2 cellular contexts compared by ENCODE assay signal in the genomic region with DNA sequence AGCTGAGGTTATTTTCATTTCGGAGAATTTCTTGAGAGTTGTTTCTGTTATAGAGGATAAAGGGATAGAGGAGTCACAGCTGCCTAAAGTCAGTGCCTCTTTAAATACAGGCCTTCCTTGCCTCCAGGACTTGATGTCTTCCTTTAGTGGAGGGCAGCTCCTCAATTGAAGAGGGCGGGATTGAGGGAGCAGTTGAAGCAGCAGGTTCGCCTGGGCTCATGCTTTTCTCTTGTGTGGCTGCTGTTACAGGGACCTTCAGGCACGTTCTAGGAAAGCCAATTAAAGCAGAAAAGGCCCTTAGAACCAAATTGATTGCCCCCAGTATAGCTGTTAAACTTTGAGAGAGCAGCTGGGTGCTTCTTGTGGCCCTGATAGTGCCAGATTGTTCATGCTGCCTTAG.
TF ChIP-seq lines count a peak whose summit lies in the region.

No MANE protein-coding gene starts in this region.

TF ChIP-seq in GM23338, 12 proteins besides CTCF, POLR2A, EP300 and RAD21 (continued from another document):
- TF ChIP-seq, protein P1, sequence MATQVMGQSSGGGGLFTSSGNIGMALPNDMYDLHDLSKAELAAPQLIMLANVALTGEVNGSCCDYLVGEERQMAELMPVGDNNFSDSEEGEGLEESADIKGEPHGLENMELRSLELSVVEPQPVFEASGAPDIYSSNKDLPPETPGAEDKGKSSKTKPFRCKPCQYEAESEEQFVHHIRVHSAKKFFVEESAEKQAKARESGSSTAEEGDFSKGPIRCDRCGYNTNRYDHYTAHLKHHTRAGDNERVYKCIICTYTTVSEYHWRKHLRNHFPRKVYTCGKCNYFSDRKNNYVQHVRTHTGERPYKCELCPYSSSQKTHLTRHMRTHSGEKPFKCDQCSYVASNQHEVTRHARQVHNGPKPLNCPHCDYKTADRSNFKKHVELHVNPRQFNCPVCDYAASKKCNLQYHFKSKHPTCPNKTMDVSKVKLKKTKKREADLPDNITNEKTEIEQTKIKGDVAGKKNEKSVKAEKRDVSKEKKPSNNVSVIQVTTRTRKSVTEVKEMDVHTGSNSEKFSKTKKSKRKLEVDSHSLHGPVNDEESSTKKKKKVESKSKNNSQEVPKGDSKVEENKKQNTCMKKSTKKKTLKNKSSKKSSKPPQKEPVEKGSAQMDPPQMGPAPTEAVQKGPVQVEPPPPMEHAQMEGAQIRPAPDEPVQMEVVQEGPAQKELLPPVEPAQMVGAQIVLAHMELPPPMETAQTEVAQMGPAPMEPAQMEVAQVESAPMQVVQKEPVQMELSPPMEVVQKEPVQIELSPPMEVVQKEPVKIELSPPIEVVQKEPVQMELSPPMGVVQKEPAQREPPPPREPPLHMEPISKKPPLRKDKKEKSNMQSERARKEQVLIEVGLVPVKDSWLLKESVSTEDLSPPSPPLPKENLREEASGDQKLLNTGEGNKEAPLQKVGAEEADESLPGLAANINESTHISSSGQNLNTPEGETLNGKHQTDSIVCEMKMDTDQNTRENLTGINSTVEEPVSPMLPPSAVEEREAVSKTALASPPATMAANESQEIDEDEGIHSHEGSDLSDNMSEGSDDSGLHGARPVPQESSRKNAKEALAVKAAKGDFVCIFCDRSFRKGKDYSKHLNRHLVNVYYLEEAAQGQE (IDR thresholded peaks at IDR 0.05; ENCODE audit: unreplicated experiment) = no peak
- TF ChIP-seq EZH2phosphoT487 (IDR thresholded peaks at IDR 0.05; ENCODE audit: unreplicated experiment) (no peak), ZNF114 (CRISPR knock-in tag; IDR thresholded peaks at IDR 0.05) (no peak), EZH2 (IDR thresholded peaks at IDR 0.05; ENCODE audit: low read depth, unreplicated experiment) (no peak), JUNB (IDR thresholded peaks at IDR 0.05; ENCODE audit: unreplicated experiment) (no peak), CREB1 (CRISPR knock-in tag; IDR thresholded peaks at IDR 0.05; ENCODE audit: low read depth) (no peak), STAT1 (IDR thresholded peaks at IDR 0.05; ENCODE audit: unreplicated experiment) (no peak), POLR2AphosphoS5 (IDR thresholded peaks at IDR 0.05; ENCODE audit: low read depth) (no peak), NANOG (IDR thresholded peaks at IDR 0.05; ENCODE audit: borderline replicate concordance) (no peak)
- TF ChIP-seq, protein P2, sequence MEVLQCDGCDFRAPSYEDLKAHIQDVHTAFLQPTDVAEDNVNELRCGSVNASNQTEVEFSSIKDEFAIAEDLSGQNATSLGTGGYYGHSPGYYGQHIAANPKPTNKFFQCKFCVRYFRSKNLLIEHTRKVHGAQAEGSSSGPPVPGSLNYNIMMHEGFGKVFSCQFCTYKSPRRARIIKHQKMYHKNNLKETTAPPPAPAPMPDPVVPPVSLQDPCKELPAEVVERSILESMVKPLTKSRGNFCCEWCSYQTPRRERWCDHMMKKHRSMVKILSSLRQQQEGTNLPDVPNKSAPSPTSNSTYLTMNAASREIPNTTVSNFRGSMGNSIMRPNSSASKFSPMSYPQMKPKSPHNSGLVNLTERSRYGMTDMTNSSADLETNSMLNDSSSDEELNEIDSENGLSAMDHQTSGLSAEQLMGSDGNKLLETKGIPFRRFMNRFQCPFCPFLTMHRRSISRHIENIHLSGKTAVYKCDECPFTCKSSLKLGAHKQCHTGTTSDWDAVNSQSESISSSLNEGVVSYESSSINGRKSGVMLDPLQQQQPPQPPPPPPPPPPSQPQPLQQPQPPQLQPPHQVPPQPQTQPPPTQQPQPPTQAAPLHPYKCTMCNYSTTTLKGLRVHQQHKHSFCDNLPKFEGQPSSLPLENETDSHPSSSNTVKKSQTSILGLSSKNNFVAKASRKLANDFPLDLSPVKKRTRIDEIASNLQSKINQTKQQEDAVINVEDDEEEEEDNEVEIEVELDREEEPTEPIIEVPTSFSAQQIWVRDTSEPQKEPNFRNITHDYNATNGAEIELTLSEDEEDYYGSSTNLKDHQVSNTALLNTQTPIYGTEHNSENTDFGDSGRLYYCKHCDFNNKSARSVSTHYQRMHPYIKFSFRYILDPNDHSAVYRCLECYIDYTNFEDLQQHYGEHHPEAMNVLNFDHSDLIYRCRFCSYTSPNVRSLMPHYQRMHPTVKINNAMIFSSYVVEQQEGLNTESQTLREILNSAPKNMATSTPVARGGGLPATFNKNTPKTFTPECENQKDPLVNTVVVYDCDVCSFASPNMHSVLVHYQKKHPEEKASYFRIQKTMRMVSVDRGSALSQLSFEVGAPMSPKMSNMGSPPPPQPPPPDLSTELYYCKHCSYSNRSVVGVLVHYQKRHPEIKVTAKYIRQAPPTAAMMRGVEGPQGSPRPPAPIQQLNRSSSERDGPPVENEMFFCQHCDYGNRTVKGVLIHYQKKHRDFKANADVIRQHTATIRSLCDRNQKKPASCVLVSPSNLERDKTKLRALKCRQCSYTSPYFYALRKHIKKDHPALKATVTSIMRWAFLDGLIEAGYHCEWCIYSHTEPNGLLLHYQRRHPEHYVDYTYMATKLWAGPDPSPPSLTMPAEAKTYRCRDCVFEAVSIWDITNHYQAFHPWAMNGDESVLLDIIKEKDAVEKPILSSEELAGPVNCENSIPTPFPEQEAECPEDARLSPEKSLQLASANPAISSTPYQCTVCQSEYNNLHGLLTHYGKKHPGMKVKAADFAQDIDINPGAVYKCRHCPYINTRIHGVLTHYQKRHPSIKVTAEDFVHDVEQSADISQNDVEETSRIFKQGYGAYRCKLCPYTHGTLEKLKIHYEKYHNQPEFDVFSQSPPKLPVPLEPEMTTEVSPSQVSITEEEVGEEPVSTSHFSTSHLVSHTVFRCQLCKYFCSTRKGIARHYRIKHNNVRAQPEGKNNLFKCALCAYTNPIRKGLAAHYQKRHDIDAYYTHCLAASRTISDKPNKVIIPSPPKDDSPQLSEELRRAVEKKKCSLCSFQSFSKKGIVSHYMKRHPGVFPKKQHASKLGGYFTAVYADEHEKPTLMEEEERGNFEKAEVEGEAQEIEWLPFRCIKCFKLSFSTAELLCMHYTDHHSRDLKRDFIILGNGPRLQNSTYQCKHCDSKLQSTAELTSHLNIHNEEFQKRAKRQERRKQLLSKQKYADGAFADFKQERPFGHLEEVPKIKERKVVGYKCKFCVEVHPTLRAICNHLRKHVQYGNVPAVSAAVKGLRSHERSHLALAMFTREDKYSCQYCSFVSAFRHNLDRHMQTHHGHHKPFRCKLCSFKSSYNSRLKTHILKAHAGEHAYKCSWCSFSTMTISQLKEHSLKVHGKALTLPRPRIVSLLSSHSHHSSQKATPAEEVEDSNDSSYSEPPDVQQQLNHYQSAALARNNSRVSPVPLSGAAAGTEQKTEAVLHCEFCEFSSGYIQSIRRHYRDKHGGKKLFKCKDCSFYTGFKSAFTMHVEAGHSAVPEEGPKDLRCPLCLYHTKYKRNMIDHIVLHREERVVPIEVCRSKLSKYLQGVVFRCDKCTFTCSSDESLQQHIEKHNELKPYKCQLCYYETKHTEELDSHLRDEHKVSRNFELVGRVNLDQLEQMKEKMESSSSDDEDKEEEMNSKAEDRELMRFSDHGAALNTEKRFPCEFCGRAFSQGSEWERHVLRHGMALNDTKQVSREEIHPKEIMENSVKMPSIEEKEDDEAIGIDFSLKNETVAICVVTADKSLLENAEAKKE (CRISPR knock-in tag; IDR thresholded peaks at IDR 0.05) = no peak

TF ChIP-seq in WTC11, 78 proteins besides CTCF, POLR2A, EP300 and RAD21 (continued from another document):
- TF ChIP-seq, protein P3, sequence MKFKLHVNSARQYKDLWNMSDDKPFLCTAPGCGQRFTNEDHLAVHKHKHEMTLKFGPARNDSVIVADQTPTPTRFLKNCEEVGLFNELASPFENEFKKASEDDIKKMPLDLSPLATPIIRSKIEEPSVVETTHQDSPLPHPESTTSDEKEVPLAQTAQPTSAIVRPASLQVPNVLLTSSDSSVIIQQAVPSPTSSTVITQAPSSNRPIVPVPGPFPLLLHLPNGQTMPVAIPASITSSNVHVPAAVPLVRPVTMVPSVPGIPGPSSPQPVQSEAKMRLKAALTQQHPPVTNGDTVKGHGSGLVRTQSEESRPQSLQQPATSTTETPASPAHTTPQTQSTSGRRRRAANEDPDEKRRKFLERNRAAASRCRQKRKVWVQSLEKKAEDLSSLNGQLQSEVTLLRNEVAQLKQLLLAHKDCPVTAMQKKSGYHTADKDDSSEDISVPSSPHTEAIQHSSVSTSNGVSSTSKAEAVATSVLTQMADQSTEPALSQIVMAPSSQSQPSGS (CRISPR knock-in tag; IDR thresholded peaks at IDR 0.05; ENCODE audit: borderline replicate concordance, low read depth) = no peak
- TF ChIP-seq IRF2 (CRISPR knock-in tag; IDR thresholded peaks at IDR 0.05; ENCODE audit: borderline replicate concordance, low read depth) = no peak
- TF ChIP-seq OVOL2 (CRISPR knock-in tag; IDR thresholded peaks at IDR 0.05; ENCODE audit: borderline replicate concordance) = no peak
- TF ChIP-seq, protein P4, sequence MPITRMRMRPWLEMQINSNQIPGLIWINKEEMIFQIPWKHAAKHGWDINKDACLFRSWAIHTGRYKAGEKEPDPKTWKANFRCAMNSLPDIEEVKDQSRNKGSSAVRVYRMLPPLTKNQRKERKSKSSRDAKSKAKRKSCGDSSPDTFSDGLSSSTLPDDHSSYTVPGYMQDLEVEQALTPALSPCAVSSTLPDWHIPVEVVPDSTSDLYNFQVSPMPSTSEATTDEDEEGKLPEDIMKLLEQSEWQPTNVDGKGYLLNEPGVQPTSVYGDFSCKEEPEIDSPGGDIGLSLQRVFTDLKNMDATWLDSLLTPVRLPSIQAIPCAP (CRISPR knock-in tag; IDR thresholded peaks at IDR 0.05) = no peak
- TF ChIP-seq, protein P5, sequence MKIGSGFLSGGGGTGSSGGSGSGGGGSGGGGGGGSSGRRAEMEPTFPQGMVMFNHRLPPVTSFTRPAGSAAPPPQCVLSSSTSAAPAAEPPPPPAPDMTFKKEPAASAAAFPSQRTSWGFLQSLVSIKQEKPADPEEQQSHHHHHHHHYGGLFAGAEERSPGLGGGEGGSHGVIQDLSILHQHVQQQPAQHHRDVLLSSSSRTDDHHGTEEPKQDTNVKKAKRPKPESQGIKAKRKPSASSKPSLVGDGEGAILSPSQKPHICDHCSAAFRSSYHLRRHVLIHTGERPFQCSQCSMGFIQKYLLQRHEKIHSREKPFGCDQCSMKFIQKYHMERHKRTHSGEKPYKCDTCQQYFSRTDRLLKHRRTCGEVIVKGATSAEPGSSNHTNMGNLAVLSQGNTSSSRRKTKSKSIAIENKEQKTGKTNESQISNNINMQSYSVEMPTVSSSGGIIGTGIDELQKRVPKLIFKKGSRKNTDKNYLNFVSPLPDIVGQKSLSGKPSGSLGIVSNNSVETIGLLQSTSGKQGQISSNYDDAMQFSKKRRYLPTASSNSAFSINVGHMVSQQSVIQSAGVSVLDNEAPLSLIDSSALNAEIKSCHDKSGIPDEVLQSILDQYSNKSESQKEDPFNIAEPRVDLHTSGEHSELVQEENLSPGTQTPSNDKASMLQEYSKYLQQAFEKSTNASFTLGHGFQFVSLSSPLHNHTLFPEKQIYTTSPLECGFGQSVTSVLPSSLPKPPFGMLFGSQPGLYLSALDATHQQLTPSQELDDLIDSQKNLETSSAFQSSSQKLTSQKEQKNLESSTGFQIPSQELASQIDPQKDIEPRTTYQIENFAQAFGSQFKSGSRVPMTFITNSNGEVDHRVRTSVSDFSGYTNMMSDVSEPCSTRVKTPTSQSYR (CRISPR knock-in tag; IDR thresholded peaks at IDR 0.05) = no peak
- no peak for TF ChIP-seq ZNF263 (CRISPR knock-in tag; IDR thresholded peaks at IDR 0.05; ENCODE audit: low read depth)
- TF ChIP-seq ZNF121 (CRISPR knock-in tag; IDR thresholded peaks at IDR 0.05) = no peak
- TF ChIP-seq, protein P6, sequence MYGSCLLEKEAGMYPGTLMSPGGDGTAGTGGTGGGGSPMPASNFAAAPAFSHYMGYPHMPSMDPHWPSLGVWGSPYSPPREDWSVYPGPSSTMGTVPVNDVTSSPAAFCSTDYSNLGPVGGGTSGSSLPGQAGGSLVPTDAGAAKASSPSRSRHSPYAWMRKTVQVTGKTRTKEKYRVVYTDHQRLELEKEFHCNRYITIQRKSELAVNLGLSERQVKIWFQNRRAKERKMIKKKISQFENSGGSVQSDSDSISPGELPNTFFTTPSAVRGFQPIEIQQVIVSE (CRISPR knock-in tag; IDR thresholded peaks at IDR 0.05; ENCODE audit: borderline replicate concordance) = no peak
- TF ChIP-seq EMX1 (CRISPR knock-in tag; IDR thresholded peaks at IDR 0.05) = no peak
TF ChIP-seq in WTC11: peak in this region for 0.
